In genomic region chr6:14571001-14571400, GRCh38 we compare ENCODE assay signal across 32 cellular contexts.
"Had no signal": no experiment of that assay in that cellular context is flagged by ENCODE, and none has a peak within 500 bp of the region (broad histone marks: within the 10 kb centered on the region; RNA-seq: fewer than 3 reads in every experiment).

No MANE protein-coding gene starts in this region.

- ATAC-seq: activated CD8-positive, alpha-beta memory T cell treated with anti-CD3 and anti-CD28 coated beads, Interleukin-2, amount 10 ng/mL, durations not matched to agents 7 days and 5 days; activated CD8-positive, alpha-beta T cell treated with anti-CD3 and anti-CD28 coated beads, Interleukin-2, amount 10 ng/mL, durations not matched to agents 7 days and 5 days; activated naive CD4-positive, alpha-beta T cell treated with anti-CD3 and anti-CD28 coated beads, Interleukin-2, amount 50 U/mL, for 72 hours; activated T-cell treated with anti-CD3 and anti-CD28 coated beads, Interleukin-2, amount 50 U/mL, for 4 hours; body of pancreas had no signal

- H3K36me3 ChIP-seq: adrenal gland, brain microvascular endothelial cell, breast epithelium had no signal

- DNase-seq: activated B cell treated with CpG ODN at 0.5 μM for 24 hours; activated CD4-positive, alpha-beta memory T cell treated with anti-CD3 and anti-CD28 coated beads, Interleukin-2, amount 10 ng/mL, durations not matched to agents 7 days and 5 days; activated CD4-positive, alpha-beta T cell treated with anti-CD3 and anti-CD28 coated beads for 4 hours; activated CD4-positive, alpha-beta T cell treated with anti-CD3 and anti-CD28 coated beads, Interleukin-2, amount 10 ng/mL, durations not matched to agents 7 days and 5 days; activated CD4-positive, alpha-beta T cell treated with anti-CD3 and anti-CD28 coated beads, Interleukin-2, amount 50 U/mL, for 48 hours; activated CD4-positive, CD25-positive, alpha-beta regulatory T cell treated with anti-CD3 and anti-CD28 coated beads, Interleukin-2, amount 50 U/mL, for 72 hours; activated CD8-positive, alpha-beta memory T cell treated with anti-CD3 and anti-CD28 coated beads for 24 hours; activated CD8-positive, alpha-beta memory T cell treated with anti-CD3 and anti-CD28 coated beads, Interleukin-2, amount 10 ng/mL, durations not matched to agents 7 days and 5 days; activated CD8-positive, alpha-beta memory T cell treated with anti-CD3 and anti-CD28 coated beads, Interleukin-2, amount 50 U/mL, for 48 hours; activated CD8-positive, alpha-beta T cell treated with anti-CD3 and anti-CD28 coated beads, Interleukin-2, amount 10 ng/mL, durations not matched to agents 7 days and 5 days; activated effector memory CD4-positive, alpha-beta T cell treated with Interleukin-2 at 50 U/mL for 16 hours; activated gamma-delta T cell; activated naive CD4-positive, alpha-beta T cell treated with anti-CD3 and anti-CD28 coated beads, Interleukin-2, amount 10 ng/mL, durations not matched to agents 7 days and 5 days; activated naive CD4-positive, alpha-beta T cell treated with Interleukin-2 at 50 U/mL for 16 hours; activated naive CD8-positive, alpha-beta T cell treated with anti-CD3 and anti-CD28 coated beads, Interleukin-2, amount 10 ng/mL, durations not matched to agents 7 days and 5 days; activated T-cell treated with anti-CD3 and anti-CD28 coated beads, Interleukin-2, amount 50 U/mL, for 4 hours; adrenal gland; amniotic stem cell; aorta; body of pancreas; brain microvascular endothelial cell; central memory CD4-positive, alpha-beta T cell; SW 1271; T-helper 1 cell; T-helper 2 cell; T-helper 9 cell had no signal

- H3K27me3 Mint-ChIP-seq: activated B cell treated with CpG ODN at 0.5 μM for 24 hours; activated CD4-positive, alpha-beta T cell treated with anti-CD3 and anti-CD28 coated beads, Interleukin-2, amount 10 ng/mL, durations not matched to agents 7 days and 5 days had no signal

- H3K36me3 Mint-ChIP-seq: activated naive CD4-positive, alpha-beta T cell treated with anti-CD3 and anti-CD28 coated beads, Interleukin-2, amount 10 ng/mL, durations not matched to agents 7 days and 5 days; activated naive CD8-positive, alpha-beta T cell treated with anti-CD3 and anti-CD28 coated beads, Interleukin-2, amount 10 ng/mL, durations not matched to agents 7 days and 5 days had no signal

- H3K27ac Mint-ChIP-seq: activated B cell treated with CpG ODN at 0.5 μM for 24 hours; activated CD4-positive, alpha-beta memory T cell treated with anti-CD3 and anti-CD28 coated beads, Interleukin-2, amount 10 ng/mL, durations not matched to agents 7 days and 5 days; activated CD4-positive, alpha-beta T cell treated with anti-CD3 and anti-CD28 coated beads, Interleukin-2, amount 10 ng/mL, durations not matched to agents 7 days and 5 days; activated CD8-positive, alpha-beta memory T cell treated with anti-CD3 and anti-CD28 coated beads, Interleukin-2, amount 10 ng/mL, durations not matched to agents 7 days and 5 days; activated CD8-positive, alpha-beta T cell treated with anti-CD3 and anti-CD28 coated beads, Interleukin-2, amount 10 ng/mL, durations not matched to agents 7 days and 5 days; activated naive CD4-positive, alpha-beta T cell treated with anti-CD3 and anti-CD28 coated beads, Interleukin-2, amount 10 ng/mL, durations not matched to agents 7 days and 5 days; activated naive CD8-positive, alpha-beta T cell treated with anti-CD3 and anti-CD28 coated beads, Interleukin-2, amount 10 ng/mL, durations not matched to agents 7 days and 5 days; activated T-helper 2 cell treated with anti-CD3 and anti-CD28 coated beads, Interferon-gamma antibody, Interleukin-2, Interleukin-4, amounts not matched to agents 10 μg/mL and 5 μg/mL and 100 μg/mL, durations not matched to agents 14 hours and 24 hours and 36 hours; T-helper 1 cell treated with Interleukin-12 subunit alpha and Interleukin-12 subunit beta and Interleukin-4 antibody, amounts not matched to agents 30 μg/mL and 1 μg/mL, for 36 hours; T-helper 2 cell treated with Interferon-gamma antibody and Interleukin-4, amounts not matched to agents 5 μg/mL and 100 μg/mL, for 36 hours had no signal

- H3K4me3 ChIP-seq: adrenal gland, body of pancreas, breast epithelium had no signal

- H3K4me3 Mint-ChIP-seq: activated B cell treated with CpG ODN at 0.5 μM for 24 hours; activated CD4-positive, alpha-beta memory T cell treated with anti-CD3 and anti-CD28 coated beads, Interleukin-2, amount 10 ng/mL, durations not matched to agents 7 days and 5 days; activated CD4-positive, alpha-beta T cell treated with anti-CD3 and anti-CD28 coated beads, Interleukin-2, amount 10 ng/mL, durations not matched to agents 7 days and 5 days; activated CD8-positive, alpha-beta memory T cell treated with anti-CD3 and anti-CD28 coated beads, Interleukin-2, amount 10 ng/mL, durations not matched to agents 7 days and 5 days; activated CD8-positive, alpha-beta T cell treated with anti-CD3 and anti-CD28 coated beads, Interleukin-2, amount 10 ng/mL, durations not matched to agents 7 days and 5 days; activated naive CD4-positive, alpha-beta T cell treated with anti-CD3 and anti-CD28 coated beads, Interleukin-2, amount 10 ng/mL, durations not matched to agents 7 days and 5 days; activated naive CD8-positive, alpha-beta T cell treated with anti-CD3 and anti-CD28 coated beads, Interleukin-2, amount 10 ng/mL, durations not matched to agents 7 days and 5 days; activated T-cell treated with anti-CD3 and anti-CD28 coated beads, Interleukin-2, amount 50 U/mL, for 4 hours; T-helper 1 cell treated with Interleukin-12 subunit alpha and Interleukin-12 subunit beta and Interleukin-4 antibody, amounts not matched to agents 30 μg/mL and 1 μg/mL, for 36 hours; T-helper 2 cell treated with Interferon-gamma antibody and Interleukin-4, amounts not matched to agents 5 μg/mL and 100 μg/mL, for 36 hours had no signal

- H3K27ac ChIP-seq: adrenal gland, body of pancreas, brain microvascular endothelial cell, breast epithelium, VCaP had no signal

- H3K9me3 Mint-ChIP-seq: activated T-helper 2 cell treated with anti-CD3 and anti-CD28 coated beads, Interferon-gamma antibody, Interleukin-2, Interleukin-4, amounts not matched to agents 10 μg/mL and 5 μg/mL and 100 μg/mL, durations not matched to agents 14 hours and 24 hours and 36 hours had no signal

- H3K4me1 ChIP-seq: adrenal gland, body of pancreas, breast epithelium had no signal

- H3K9me3 ChIP-seq: adrenal gland, body of pancreas, breast epithelium had no signal

- H3K4me1 Mint-ChIP-seq: activated CD4-positive, alpha-beta memory T cell treated with anti-CD3 and anti-CD28 coated beads, Interleukin-2, amount 10 ng/mL, durations not matched to agents 7 days and 5 days; activated naive CD4-positive, alpha-beta T cell treated with anti-CD3 and anti-CD28 coated beads, Interleukin-2, amount 10 ng/mL, durations not matched to agents 7 days and 5 days had no signal

- H3K27me3 ChIP-seq: adrenal gland, body of pancreas, brain microvascular endothelial cell, breast epithelium had no signal
